Comparison of ENCODE assay signal across 14 cellular contexts in genomic region chr20:61437280-61438206, GRCh38.
DNase-seq lines count a peak whose midpoint lies in the region; ATAC-seq and TF ChIP-seq lines count a peak whose summit lies in the region.
"Had no signal": no experiment of that assay in that cellular context is flagged by ENCODE, and none has a peak within 500 bp of the region (broad histone marks: within the 10 kb centered on the region; RNA-seq: fewer than 3 reads in every experiment).

No MANE protein-coding gene starts in this region.

- peaks cover 18% of the 10 kb centered on the region; the same call in 2 of the 3 replicates for H3K9me3 Mint-ChIP-seq in GM23338
- H3K9me3 Mint-ChIP-seq in CD4-positive, alpha-beta memory T cell, result peaks cover 0 to 11% (median under 1%) of the 10 kb centered on the region in 8 donors

- H3F3A ChIP-seq in GM23338 (replicated peaks; ENCODE audit: low read depth) (peaks cover 16% of the 10 kb centered on the region; the same call in 1 of the 2 replicates), SK-N-SH (replicated peaks; ENCODE audit: insufficient read depth) (no peaks in the 10 kb centered on the region)

- H3K36me3 Mint-ChIP-seq in GM23338 (ENCODE audit: low read depth), result peaks cover 18% of the 10 kb centered on the region; the same call in 2 of the 3 replicates
- H3K36me3 Mint-ChIP-seq in CD4-positive, alpha-beta memory T cell, result no peaks in the 10 kb centered on the region

- no peak for TF ChIP-seq EP300 in SK-N-SH (IDR thresholded peaks at IDR 0.05; ENCODE audit: borderline replicate concordance in 1 of 2, low read depth in 1 of 2, low read length in 1 of 2)

- peak overlapping the region; percentile 60 for H3K4me2 ChIP-seq in GM23338
- no peak overlapping the region for H3K4me2 ChIP-seq in SK-N-SH

- peak overlapping the region; percentile 35 for H3K4me3 Mint-ChIP-seq in GM23338
- no peak overlapping the region for H3K4me3 Mint-ChIP-seq in CD4-positive, alpha-beta memory T cell

- no peak overlapping the region for H2AFZ ChIP-seq in GM23338
- no peak overlapping the region for H2AFZ ChIP-seq in SK-N-SH (ENCODE audit: low read depth)

- peaks cover 16% of the 10 kb centered on the region for H3K27me3 Mint-ChIP-seq in GM23338 (ENCODE audit: insufficient read depth, low read depth, poor library complexity)
- peaks cover 6 to 7% of the 10 kb centered on the region in 2 donors for H3K27me3 Mint-ChIP-seq in CD4-positive, alpha-beta memory T cell

- no peaks in the 10 kb centered on the region for H3K79me2 ChIP-seq in GM23338 (replicated peaks; ENCODE audit: insufficient read depth)
- no peaks in the 10 kb centered on the region for H3K79me2 ChIP-seq in SK-N-SH (ENCODE audit: insufficient read depth)

- ATAC-seq in GM23338, result peak; percentile 6
- ATAC-seq in right cardiac atrium, result peak; percentile 88 to 90
- peak; percentile 74 for ATAC-seq in sciatic nerve
- ATAC-seq in GM21526 (IDR thresholded peaks at IDR 0.05; ENCODE audit: low FRiP score, unreplicated experiment), result no peak
- ATAC-seq: HepG2, mucosa of descending colon had no signal

- H3K27ac Mint-ChIP-seq in GM23338, result peak overlapping the region; percentile 99
- H3K27ac Mint-ChIP-seq in CD4-positive, alpha-beta memory T cell, result no peak overlapping the region

- no peak for TF ChIP-seq RAD21 in SK-N-SH (IDR thresholded peaks at IDR 0.05; ENCODE audit: low read length)

- H3K4me3 ChIP-seq in GM23338, result peak overlapping the region; percentile 28
- H3K4me3 ChIP-seq in cardiac fibroblast (replicated peaks in 1 of 2; ENCODE audit: low read depth in 2 of 2, low read length in 2 of 2), result no peak overlapping the region
- H3K4me3 ChIP-seq in right cardiac atrium (ENCODE audit: low read length), result no peak overlapping the region
- H3K4me3 ChIP-seq in SK-N-SH (ENCODE audit: low read depth in 2 of 2, low read length in 1 of 2), result no peak overlapping the region
- H3K4me3 ChIP-seq in CD4-positive, alpha-beta memory T cell (ENCODE audit: low read length in 2 of 2), result no peak overlapping the region
- H3K4me3 ChIP-seq: mucosa of descending colon had no signal

- peak; percentile 64 for DNase-seq in GM23338 (ENCODE audit: low spot score)
- DNase-seq in cardiac fibroblast (ENCODE audit: low read depth in 2 of 2), result peak; percentile 83 to 96
- peak; percentile 75 to 77 (median 76) for DNase-seq in right cardiac atrium
- DNase-seq in sciatic nerve (ENCODE audit: low spot score), result no peak
- DNase-seq in NCI-H748 treated with DMSO at 0.1 percent for 48 hours (lab: John Stamatoyannopoulos, UW), result no peak
- DNase-seq in SK-N-SH, result no peak
- DNase-seq in CD4-positive, alpha-beta memory T cell, result no peak
- DNase-seq: DMS 273 treated with DMSO at 0.1 percent for 48 hours; mucosa of descending colon; NCI-H446 treated with DMSO at 0.1 percent for 48 hours; stimulated activated CD4-positive, alpha-beta T cell treated with anti-CD3 and anti-CD28 coated beads, Interleukin-4, amount 100 ng/mL, for 24 hours; T-helper 1 cell had no signal

- POLR2A ChIA-PET in SK-N-SH (lab: Yijun Ruan, JAX), result no interaction called here
- POLR2A ChIA-PET in CD4-positive, alpha-beta memory T cell (lab: Charles Lee; ENCODE audit: partially characterized antibody), result no interaction called here

- H3K36me3 ChIP-seq in GM23338 (ENCODE audit: insufficient read depth) (no peaks in the 10 kb centered on the region), SK-N-SH (replicated peaks in 1 of 2; ENCODE audit: control insufficient read depth in 1 of 2, insufficient read depth in 2 of 2, low read length in 1 of 2) (no peaks in the 10 kb centered on the region)
- no peaks in the 10 kb centered on the region for H3K36me3 ChIP-seq in CD4-positive, alpha-beta memory T cell (ENCODE audit: insufficient read depth, low read length)

- peaks cover 53% of the 10 kb centered on the region for H3K4me1 ChIP-seq in GM23338 (ENCODE audit: insufficient read depth)
- peaks cover 6% of the 10 kb centered on the region for H3K4me1 ChIP-seq in right cardiac atrium (ENCODE audit: control insufficient read depth, insufficient read depth, low read length)
- H3K4me1 ChIP-seq in SK-N-SH (ENCODE audit: control insufficient read depth in 1 of 2, insufficient read depth in 2 of 2, low read depth in 1 of 2, low read length in 1 of 2), result peaks cover 0 to 7% of the 10 kb centered on the region in 2 experiments; a peak in 1 of 4 replicates
- H3K4me1 ChIP-seq in CD4-positive, alpha-beta memory T cell (ENCODE audit: insufficient read depth, low read length), result no peaks in the 10 kb centered on the region

- H3K4me1 Mint-ChIP-seq in GM23338, result peaks cover 68% of the 10 kb centered on the region
- no peaks in the 10 kb centered on the region for H3K4me1 Mint-ChIP-seq in CD4-positive, alpha-beta memory T cell

- no peak for TF ChIP-seq CTCF in GM23338 (conservative IDR thresholded peaks at IDR 0.05; ENCODE audit: low read depth in 2 of 2)
- TF ChIP-seq CTCF in cardiac fibroblast (IDR thresholded peaks at IDR 0.05; ENCODE audit: low read depth, low read length), result no peak
- TF ChIP-seq CTCF in SK-N-SH (IDR thresholded peaks at IDR 0.05), result no peak

- CTCF ChIA-PET in SK-N-SH (lab: Yijun Ruan, JAX), result no interaction called here
- CTCF ChIA-PET in CD4-positive, alpha-beta memory T cell (lab: Charles Lee; ENCODE audit: partially characterized antibody), result no interaction called here

- no peaks in the 10 kb centered on the region for H3K9me3 ChIP-seq in right cardiac atrium (ENCODE audit: control insufficient read depth, low read length)
- no peaks in the 10 kb centered on the region for H3K9me3 ChIP-seq in SK-N-SH
- no peaks in the 10 kb centered on the region for H3K9me3 ChIP-seq in CD4-positive, alpha-beta memory T cell (ENCODE audit: control insufficient read depth in 1 of 2, low read length in 2 of 2)
- H3K9me3 ChIP-seq: mucosa of descending colon had no signal

- WGBS in right cardiac atrium, result 22% methylated on average over 28 of the region's 28 CpGs
- 55% methylated on average over 26 of the region's 28 CpGs for WGBS in SK-N-SH (ENCODE audit: low lambda C conversion rate)

- H4K20me1 ChIP-seq in GM23338 (replicated peaks; ENCODE audit: insufficient read depth), result no peaks in the 10 kb centered on the region
- no peaks in the 10 kb centered on the region for H4K20me1 ChIP-seq in SK-N-SH (ENCODE audit: insufficient read depth)

- no peak overlapping the region for H3K9ac ChIP-seq in SK-N-SH

- H3K27ac ChIP-seq in GM23338 (ENCODE audit: low read depth) (peak overlapping the region; percentile 100), right cardiac atrium (ENCODE audit: low read length) (peak overlapping the region; percentile 39), SK-N-SH (ENCODE audit: low read depth in 2 of 2, low read length in 1 of 2) (no peak overlapping the region)
- H3K27ac ChIP-seq in CD4-positive, alpha-beta memory T cell (ENCODE audit: low read depth, low read length), result no peak overlapping the region

- intact Hi-C loops in right cardiac atrium (cut with DNase I) (no loop called here), sciatic nerve (cut with DNase I) (no loop called here)
- intact Hi-C loops in CD4-positive, alpha-beta memory T cell (cut with micrococcal nuclease), result no loop called here

- H3K9me2 ChIP-seq in GM23338 (ENCODE audit: insufficient read depth) (peaks cover 5% of the 10 kb centered on the region; the same call in 1 of the 2 replicates), SK-N-SH (no peaks in the 10 kb centered on the region)

- H3K27me3 ChIP-seq in GM23338 (ENCODE audit: insufficient read depth) (no peaks in the 10 kb centered on the region), right cardiac atrium (ENCODE audit: control insufficient read depth, insufficient read depth) (no peaks in the 10 kb centered on the region), SK-N-SH (ENCODE audit: insufficient read depth) (no peaks in the 10 kb centered on the region)
- H3K27me3 ChIP-seq in CD4-positive, alpha-beta memory T cell (ENCODE audit: insufficient read depth, low read length), result no peaks in the 10 kb centered on the region

TF ChIP-seq in SK-N-SH, 30 proteins besides CTCF, POLR2A, EP300 and RAD21:
- TF ChIP-seq FOXM1 (IDR thresholded peaks at IDR 0.05; ENCODE audit: low read depth) (no peak), ELF1 (IDR thresholded peaks at IDR 0.05) (no peak), FOSL2 (IDR thresholded peaks at IDR 0.05; ENCODE audit: borderline replicate concordance, low read depth) (no peak), PBX3 (IDR thresholded peaks at IDR 0.05) (no peak), RFX5 (IDR thresholded peaks at IDR 0.05; ENCODE audit: low read length) (no peak), POLR2AphosphoS5 (IDR thresholded peaks at IDR 0.05; ENCODE audit: low read depth, low read length) (no peak), TCF12 (IDR thresholded peaks at IDR 0.05) (no peak), MAX (IDR thresholded peaks at IDR 0.05; ENCODE audit: low read depth) (no peak), RCOR1 (IDR thresholded peaks at IDR 0.05; ENCODE audit: low read length) (no peak)

Comparison
In these comparisons a context has a peak if more than half of its experiments do, and no peak if none do; other contexts are left out.
1. DNase-seq: peak in GM23338 (single experiment), cardiac fibroblast (2 of 2) and right cardiac atrium (3 of 3); none in sciatic nerve (single experiment), NCI-H748 treated with DMSO at 0.1 percent for 48 hours (single experiment), SK-N-SH (single experiment) and CD4-positive, alpha-beta memory T cell (0 of 5).
2. H3K27ac ChIP-seq: peak in GM23338 (single experiment) and right cardiac atrium (single experiment); none in SK-N-SH (0 of 2) and CD4-positive, alpha-beta memory T cell (single experiment).